ENCODE assay signal across 26 cellular contexts in genomic region chr15:51387699-51388041, GRCh38. TPM values are rescaled to one million over a fixed set of nuclear protein-coding genes. Genes with fewer than 3 reads are reported as not detected.
DNase-seq lines count a peak whose midpoint lies in the region; ATAC-seq and TF ChIP-seq lines count a peak whose summit lies in the region.
"Had no signal": no experiment of that assay in that cellular context is flagged by ENCODE, and none has a peak within 500 bp of the region (broad histone marks: within the 10 kb centered on the region; RNA-seq: fewer than 3 reads in every experiment).

No MANE protein-coding gene starts in this region.

- WGBS in testis, 2 donors, result 96 to 100% methylated on average over 3 of the region's 3 CpGs
- 39 to 78% methylated on average over 3 of the region's 3 CpGs for WGBS in sigmoid colon, 2 donors

- H3K4me1 ChIP-seq in testis (no peaks in the 10 kb centered on the region), sigmoid colon (no peaks in the 10 kb centered on the region)
- H3K4me1 ChIP-seq: BE2C, BLaER1 had no signal

- peaks cover 46% of the 10 kb centered on the region for H3K4me1 Mint-ChIP-seq in dendritic cell treated with granulocyte-macrophage colony-stimulating factor and Interleukin-4, amounts not matched to agents 40 ng/mL and 50 ng/mL, for 4 days (ENCODE audit: low read depth)
- H3K4me1 Mint-ChIP-seq: CD4-positive, CD25-positive, alpha-beta regulatory T cell; CD8-positive, alpha-beta memory T cell had no signal

- no peak for TF ChIP-seq EP300 in sigmoid colon (IDR thresholded peaks at IDR 0.05)

- H3K9me3 Mint-ChIP-seq in dendritic cell treated with granulocyte-macrophage colony-stimulating factor and Interleukin-4, amounts not matched to agents 40 ng/mL and 50 ng/mL, for 4 days, result no peaks in the 10 kb centered on the region
- H3K9me3 Mint-ChIP-seq: CD14-positive monocyte had no signal

- H3K4me3 Mint-ChIP-seq in dendritic cell treated with granulocyte-macrophage colony-stimulating factor and Interleukin-4, amounts not matched to agents 40 ng/mL and 50 ng/mL, for 4 days, result no peak overlapping the region
- H3K4me3 Mint-ChIP-seq: CD14-positive monocyte; CD4-positive, alpha-beta memory T cell; CD4-positive, CD25-positive, alpha-beta regulatory T cell; CD8-positive, alpha-beta memory T cell had no signal

- H3K36me3 Mint-ChIP-seq in dendritic cell treated with granulocyte-macrophage colony-stimulating factor and Interleukin-4, amounts not matched to agents 40 ng/mL and 50 ng/mL, for 4 days (ENCODE audit: low read depth), result no peaks in the 10 kb centered on the region
- H3K36me3 Mint-ChIP-seq: CD14-positive monocyte; CD4-positive, alpha-beta memory T cell; CD4-positive, CD25-positive, alpha-beta regulatory T cell; CD8-positive, alpha-beta memory T cell had no signal

- peaks cover 14% of the 10 kb centered on the region for H3K27me3 Mint-ChIP-seq in dendritic cell treated with granulocyte-macrophage colony-stimulating factor and Interleukin-4, amounts not matched to agents 40 ng/mL and 50 ng/mL, for 4 days

- no peak for TF ChIP-seq CTCF in testis (IDR thresholded peaks at IDR 0.05)
- TF ChIP-seq CTCF in sigmoid colon (IDR thresholded peaks at IDR 0.05), result no peak

- DNase-seq in left colon (no peak), testis (no peak), sigmoid colon (no peak)
- DNase-seq: 8988T; ACHN; BE2C; C1 segment of cervical spinal cord; CD4-positive, alpha-beta memory T cell; CD4-positive, CD25-positive, alpha-beta regulatory T cell; CD8-positive, alpha-beta memory T cell; COR-L47; DMS 273 treated with DMSO at 0.1 percent for 48 hours; DMS153; DMS53; DMS79; DND-41; EL; GDM1 had no signal

- no peaks in the 10 kb centered on the region for H3K9me3 ChIP-seq in testis
- H3K9me3 ChIP-seq in sigmoid colon, result no peaks in the 10 kb centered on the region
- H3K9me3 ChIP-seq: BE2C, BLaER1 had no signal

- no peak for TF ChIP-seq POLR2A in testis (IDR thresholded peaks at IDR 0.05)
- no peak for TF ChIP-seq POLR2A in sigmoid colon (IDR thresholded peaks at IDR 0.05)

- no peaks in the 10 kb centered on the region for H3K36me3 ChIP-seq in testis (ENCODE audit: low read depth, missing control alignments)
- H3K36me3 ChIP-seq in sigmoid colon, result no peaks in the 10 kb centered on the region
- H3K36me3 ChIP-seq: BE2C, BLaER1 had no signal

- H3K27me3 ChIP-seq in testis, result no peaks in the 10 kb centered on the region
- H3K27me3 ChIP-seq in sigmoid colon, result no peaks in the 10 kb centered on the region
- H3K27me3 ChIP-seq: BE2C, BLaER1 had no signal

- H3K27ac ChIP-seq in testis, result no peak overlapping the region
- no peak overlapping the region for H3K27ac ChIP-seq in sigmoid colon
- H3K27ac ChIP-seq: BLaER1 had no signal

- intact Hi-C loops in dendritic cell treated with granulocyte-macrophage colony-stimulating factor and Interleukin-4, amounts not matched to agents 40 ng/mL and 50 ng/mL, for 4 days (cut with micrococcal nuclease), result no loop called here
- intact Hi-C loops in left colon (cut with DNase I, micrococcal nuclease) (loop anchor here in 1 of 2 donors (10.0 kb wide), 1 partner anchor 223 kb away; no protein-coding TSS in a partner anchor), testis (cut with DNase I; ENCODE audit: low total_unique reads) (no loop called here), sigmoid colon (cut with DNase I) (no loop called here)

- peak; percentile 85 for ATAC-seq in left colon
- ATAC-seq in GM18520 (IDR thresholded peaks at IDR 0.05; ENCODE audit: unreplicated experiment), result no peak
- ATAC-seq: GM12878 had no signal

- peak overlapping the region; percentile 27 for H3K27ac Mint-ChIP-seq in dendritic cell treated with granulocyte-macrophage colony-stimulating factor and Interleukin-4, amounts not matched to agents 40 ng/mL and 50 ng/mL, for 4 days
- H3K27ac Mint-ChIP-seq: CD14-positive monocyte; CD4-positive, alpha-beta memory T cell; CD4-positive, CD25-positive, alpha-beta regulatory T cell had no signal

- H3K4me3 ChIP-seq in testis (no peak overlapping the region), sigmoid colon (no peak overlapping the region)
- H3K4me3 ChIP-seq: BLaER1, GM12878 had no signal

RNA-seq across cellular contexts. Expression of gene GLDN, which starts 46.2 kb away (rescaled TPM):
- total RNA-seq in left colon (10 to 100 TPM in 1 of 2 donors, 1 to 10 TPM in 1; 3.2 to 21.5 TPM), testis (1 to 10 TPM in 1 of 2 donors, under 1 TPM in 1; 0.37 to 1.3 TPM), sigmoid colon (1 to 10 TPM; 1.2 to 5.5 (median 3.2) TPM)
- polyA plus RNA-seq in testis (ENCODE audit: insufficient read depth, low read depth, low replicate concordance) (0.61 TPM), sigmoid colon (1 to 10 TPM in 1 of 3 donors, under 1 TPM in 1, not detected in 1; 0.46 to 1.2 TPM)
- total RNA-seq: A673; CD4-positive, alpha-beta memory T cell; CD4-positive, CD25-positive, alpha-beta regulatory T cell; CD8-positive, alpha-beta memory T cell; G401 had no signal
- polyA plus RNA-seq: CD14-positive monocyte; CD4-positive, alpha-beta memory T cell; CD4-positive, CD25-positive, alpha-beta regulatory T cell; CD8-positive, alpha-beta memory T cell; GM12878 had no signal

RNA-seq across cellular contexts. Expression of gene CYP19A1, which starts 49.3 kb away (rescaled TPM):
- under 1 TPM in 1 of 2 donors, not detected in 1; 0.22 TPM for total RNA-seq in left colon
- total RNA-seq in testis, result 1 to 10 TPM; 2.8 to 3.3 TPM
- polyA plus RNA-seq in testis (ENCODE audit: insufficient read depth, low read depth, low replicate concordance), result 29.0 TPM
- total RNA-seq in sigmoid colon, result under 1 TPM in 2 of 4 donors, not detected in 2; 0.41 to 0.71 TPM
- polyA plus RNA-seq in sigmoid colon, result under 1 TPM in 1 of 3 donors, not detected in 2; 0.10 TPM
- total RNA-seq: CD4-positive, alpha-beta memory T cell; CD8-positive, alpha-beta memory T cell; G401 had no signal
- polyA plus RNA-seq: AG04450; CD14-positive monocyte; CD4-positive, alpha-beta memory T cell; CD4-positive, CD25-positive, alpha-beta regulatory T cell; CD8-positive, alpha-beta memory T cell had no signal
